In genomic region chr1:156727914-156728598, GRCh38 we compare ENCODE assay signal across 8 cellular contexts. TPM values are rescaled to one million over a fixed set of nuclear protein-coding genes. Genes with fewer than 3 reads are reported as not detected.
DNase-seq lines count a peak whose midpoint lies in the region; ATAC-seq, FAIRE-seq and TF ChIP-seq lines count a peak whose summit lies in the region.

Gene METTL25B, plus strand, starts transcription at chr1:156728469. Its CDS starts 636 bp downstream, at chr1:156729105.

- H3K27ac ChIP-seq in breast epithelium = peak within 1 kb of the TSS; percentile 97 to 99
- peak within 1 kb of the TSS; percentile 89 for H3K27ac ChIP-seq in keratinocyte (ENCODE audit: control insufficient read depth, insufficient read depth, low read length)

- H3K27me3 ChIP-seq in breast epithelium = no peaks in the 10 kb centered on the region
- no peaks in the 10 kb centered on the region for H3K27me3 ChIP-seq in keratinocyte (ENCODE audit: control insufficient read depth, extremely low read depth, insufficient read depth, low read length)

- DNase-seq in A172 (ENCODE audit: low spot score) (peak; percentile 61), NCI-H187 (lab: John Stamatoyannopoulos, UW) (peak; percentile 79 to 94), T1000 (lab: John Stamatoyannopoulos, UW) (peak; percentile 83), breast epithelium (ENCODE audit: low spot score in 2 of 2) (peak; percentile 77 to 82), keratinocyte (ENCODE audit: low read depth, low spot score) (no peak)
- peak; percentile 65 to 75 for DNase-seq in stimulated activated CD4-positive, alpha-beta T cell treated with anti-CD3 and anti-CD28 coated beads, Interleukin-12 subunit alpha, Interleukin-12 subunit beta, amount 100 ng/mL, for 24 hours (ENCODE audit: low read depth in 2 of 2)

- TF ChIP-seq CTCF in breast epithelium (IDR thresholded peaks at IDR 0.05) (no peak), keratinocyte (optimal IDR thresholded peaks at IDR 0.05 in 1 of 3, IDR thresholded peaks at IDR 0.05 in 1 of 3, conservative IDR thresholded peaks at IDR 0.05 in 1 of 3; ENCODE audit: extremely low read depth in 1 of 3, insufficient read depth in 2 of 3, low read length in 3 of 3) (no peak)

- intact Hi-C loops in breast epithelium (cut with DNase I; ENCODE audit: low total_unique reads) = loop anchor here (10.0 kb wide), 1 partner anchor 137 kb away; the partner anchor contains the start of gene NTRK1

- H3K9me3 ChIP-seq in breast epithelium (no peaks in the 10 kb centered on the region), keratinocyte (ENCODE audit: control insufficient read depth, low read depth, low read length) (no peaks in the 10 kb centered on the region)

- peak within 1 kb of the TSS; percentile 96 for H3K9ac ChIP-seq in keratinocyte (ENCODE audit: control insufficient read depth, extremely low read depth, insufficient read depth, low read length)

- ATAC-seq in GM18499 (IDR thresholded peaks at IDR 0.05; ENCODE audit: insufficient read depth, unreplicated experiment) = peak; percentile 30
- peak; percentile 58 for ATAC-seq in HG02852 (IDR thresholded peaks at IDR 0.05; ENCODE audit: unreplicated experiment)

- no peaks in the 10 kb centered on the region for H3K9me1 ChIP-seq in keratinocyte (ENCODE audit: control insufficient read depth, extremely low read depth, insufficient read depth, low read length)

- peaks cover 64% of the 10 kb centered on the region for H3K79me2 ChIP-seq in keratinocyte (ENCODE audit: control insufficient read depth, insufficient read depth, low read length)

- peak within 1 kb of the TSS; percentile 96 for H3K4me2 ChIP-seq in keratinocyte (ENCODE audit: control insufficient read depth, extremely low read depth, insufficient read depth, low read depth, low read length)

- dilution Hi-C loops in keratinocyte (cut with MboI; ENCODE audit: extremely low pct_ligation_motif_present, low sequenced_read_pairs) = no loop called here

- peak; percentile 63 for TF ChIP-seq POLR2A in breast epithelium (IDR thresholded peaks at IDR 0.05)

- H3K4me3 ChIP-seq in breast epithelium (peak within 1 kb of the TSS; percentile 88 to 96 (median 90)), keratinocyte (ENCODE audit: control insufficient read depth in 2 of 3, extremely low read depth in 1 of 3, insufficient read depth in 2 of 3, low read depth in 1 of 3, low read length in 3 of 3) (peak within 1 kb of the TSS; percentile 68 to 91 (median 75))

- no peak for FAIRE-seq in keratinocyte (lab: Jason Lieb, UNC)

- no peaks in the 10 kb centered on the region for H3K36me3 ChIP-seq in breast epithelium
- H3K36me3 ChIP-seq in keratinocyte (ENCODE audit: control insufficient read depth in 2 of 2, extremely low read depth in 1 of 2, insufficient read depth in 2 of 2, low read length in 2 of 2) = peaks cover 19 to 21% of the 10 kb centered on the region in 2 experiments

- H4K20me1 ChIP-seq in keratinocyte (ENCODE audit: control insufficient read depth, extremely low read depth, insufficient read depth, low read length) = peaks cover 14% of the 10 kb centered on the region

- peak within 1 kb of the TSS; percentile 91 for H2AFZ ChIP-seq in keratinocyte (ENCODE audit: control insufficient read depth, low read length)

- peaks cover 11 to 26% of the 10 kb centered on the region in 2 donors for H3K4me1 ChIP-seq in breast epithelium
- peaks cover 50% of the 10 kb centered on the region for H3K4me1 ChIP-seq in keratinocyte (ENCODE audit: control insufficient read depth, extremely low read depth, insufficient read depth, low read length)

RNA-seq across cellular contexts. Expression of gene METTL25B, which starts in this region (rescaled TPM):
- 4.9 and 5.7 TPM in 2 replicates for total RNA-seq in A172 (2014; rRNA removed; shearing (Covaris generic))
- 10 to 100 TPM; 15.5 to 41.3 (median 30.2) TPM for total RNA-seq in breast epithelium
- polyA plus RNA-seq in keratinocyte = 6.0 to 10.7 TPM (median 6.3 TPM) in 3 replicates
- 29.2 TPM for polyA plus RNA-seq in keratinocyte (2011; ENCODE audit: low read depth)
- 3.5 and 4.8 TPM in 2 replicates for polyA plus RNA-seq in keratinocyte (2011; cell fraction: cytosol; rRNA removed)
- polyA plus RNA-seq in keratinocyte (2011; cell fraction: nucleus; rRNA removed) = 18.7 and 19.7 TPM in 2 replicates
- polyA plus RNA-seq in keratinocyte (2012; ENCODE audit: low replicate concordance) = 10.8 and 31.9 TPM in 2 replicates
- 4.8 to 11.0 TPM (median 7.8 TPM) in 3 replicates for polyA minus RNA-seq in keratinocyte
- polyA minus RNA-seq in keratinocyte (2011; cell fraction: cytosol; rRNA and poly(A)+ RNA removed) = 8.4 TPM
- polyA minus RNA-seq in keratinocyte (2011; cell fraction: nucleus; rRNA and poly(A)+ RNA removed) = 7.8 and 10.3 TPM in 2 replicates
